8 cellular contexts compared by ENCODE assay signal in genomic region chr3:129607391-129608068, GRCh38. TPM values are rescaled to one million over a fixed set of nuclear protein-coding genes. Genes with fewer than 3 reads are reported as not detected.
DNase-seq lines count a peak whose midpoint lies in the region; ATAC-seq and TF ChIP-seq lines count a peak whose summit lies in the region.

No MANE protein-coding gene starts in this region.

- peaks cover 77% of the 10 kb centered on the region for H3K4me1 ChIP-seq in BLaER1
- H3K4me1 ChIP-seq in Peyer's patch: peaks cover 0 to 55% (median 16%) of the 10 kb centered on the region in 4 donors
- H3K4me1 ChIP-seq in neuron (ENCODE audit: insufficient read depth, low read length): peaks cover 20% of the 10 kb centered on the region

- no peaks in the 10 kb centered on the region for H3K27me3 ChIP-seq in BLaER1
- H3K27me3 ChIP-seq in Peyer's patch: peaks cover 0 to 6% of the 10 kb centered on the region in 2 donors
- peaks cover 18% of the 10 kb centered on the region for H3K27me3 ChIP-seq in neuron (ENCODE audit: insufficient read depth, low read length)

- H3K4me3 ChIP-seq in BLaER1: peak overlapping the region; percentile 91
- H3K4me3 ChIP-seq in Peyer's patch: peak overlapping the region; percentile 52 to 65 (median 62)
- peak overlapping the region; percentile 44 for H3K4me3 ChIP-seq in neuron (ENCODE audit: low read length)

- ATAC-seq in HG02678 (IDR thresholded peaks at IDR 0.05; ENCODE audit: unreplicated experiment): no peak

- peaks cover 26% of the 10 kb centered on the region for H3K36me3 Mint-ChIP-seq in endothelial cell (ENCODE audit: low read depth, unreplicated experiment)

- peak overlapping the region; percentile 86 for H3K27ac ChIP-seq in BLaER1
- peak overlapping the region; percentile 66 to 92 (median 80) for H3K27ac ChIP-seq in Peyer's patch

- H3K9me3 ChIP-seq in BLaER1: no peaks in the 10 kb centered on the region
- no peaks in the 10 kb centered on the region for H3K9me3 ChIP-seq in Peyer's patch
- H3K9me3 ChIP-seq in neuron (ENCODE audit: low read length): no peaks in the 10 kb centered on the region

- no peak for DNase-seq in Peyer's patch
- DNase-seq in endothelial cell (ENCODE audit: low spot score): no peak
- DNase-seq in HK-2 (ENCODE audit: unreplicated experiment): no peak
- DNase-seq in ACHN: no peak
- no peak for DNase-seq in activated CD4-positive, alpha-beta T cell treated with anti-CD3 and anti-CD28 coated beads, Interleukin-2, amount 50 U/mL, for 1 hour

- peak overlapping the region; percentile 93 for H3K27ac Mint-ChIP-seq in endothelial cell (ENCODE audit: unreplicated experiment)

- TF ChIP-seq CTCF in Peyer's patch (IDR thresholded peaks at IDR 0.05): no peak
- TF ChIP-seq CTCF in endothelial cell (IDR thresholded peaks at IDR 0.05; ENCODE audit: unreplicated experiment): no peak

- H2AFZ ChIP-seq in neuron (ENCODE audit: low read depth, low read length): peak overlapping the region; percentile 55

- peaks cover 63% of the 10 kb centered on the region for H3K4me1 Mint-ChIP-seq in endothelial cell (ENCODE audit: unreplicated experiment)

- peak overlapping the region; percentile 94 for H3K4me3 Mint-ChIP-seq in endothelial cell (ENCODE audit: unreplicated experiment)

- H4K20me1 ChIP-seq in BLaER1: peaks cover 37% of the 10 kb centered on the region

- no peak for TF ChIP-seq POLR2A in Peyer's patch (IDR thresholded peaks at IDR 0.05)

- H3K9ac ChIP-seq in BLaER1: peak overlapping the region; percentile 79

- H3K9me3 Mint-ChIP-seq in endothelial cell (ENCODE audit: unreplicated experiment): no peaks in the 10 kb centered on the region

- peak overlapping the region; percentile 96 for H3K4me2 ChIP-seq in BLaER1

- in situ Hi-C loops in ACHN (cut with HindIII; ENCODE audit: low pct_ligation_motif_present, low pct_unique_long_range_greater_than_20kb, low sequenced_read_pairs): no loop called here

- H3K36me3 ChIP-seq in BLaER1: 0 out of 2 replicates have a peak, but pooled peaks cover 5% of the 10 kb centered on the region
- no peaks in the 10 kb centered on the region for H3K36me3 ChIP-seq in Peyer's patch
- no peaks in the 10 kb centered on the region for H3K36me3 ChIP-seq in neuron (ENCODE audit: insufficient read depth, low read length)

- peaks cover 28% of the 10 kb centered on the region for H3K27me3 Mint-ChIP-seq in endothelial cell (ENCODE audit: unreplicated experiment)

RNA-seq across cellular contexts. Expression of gene PLXND1, which starts 1.1 kb away (rescaled TPM):
- 100 to 1,000 TPM in 1 of 4 donors, 10 to 100 TPM in 3; 13.1 to 305 (median 48.2) TPM for total RNA-seq in Peyer's patch
- 1,753 TPM for total RNA-seq in endothelial cell (ENCODE audit: unreplicated experiment)
